In the genomic region with DNA sequence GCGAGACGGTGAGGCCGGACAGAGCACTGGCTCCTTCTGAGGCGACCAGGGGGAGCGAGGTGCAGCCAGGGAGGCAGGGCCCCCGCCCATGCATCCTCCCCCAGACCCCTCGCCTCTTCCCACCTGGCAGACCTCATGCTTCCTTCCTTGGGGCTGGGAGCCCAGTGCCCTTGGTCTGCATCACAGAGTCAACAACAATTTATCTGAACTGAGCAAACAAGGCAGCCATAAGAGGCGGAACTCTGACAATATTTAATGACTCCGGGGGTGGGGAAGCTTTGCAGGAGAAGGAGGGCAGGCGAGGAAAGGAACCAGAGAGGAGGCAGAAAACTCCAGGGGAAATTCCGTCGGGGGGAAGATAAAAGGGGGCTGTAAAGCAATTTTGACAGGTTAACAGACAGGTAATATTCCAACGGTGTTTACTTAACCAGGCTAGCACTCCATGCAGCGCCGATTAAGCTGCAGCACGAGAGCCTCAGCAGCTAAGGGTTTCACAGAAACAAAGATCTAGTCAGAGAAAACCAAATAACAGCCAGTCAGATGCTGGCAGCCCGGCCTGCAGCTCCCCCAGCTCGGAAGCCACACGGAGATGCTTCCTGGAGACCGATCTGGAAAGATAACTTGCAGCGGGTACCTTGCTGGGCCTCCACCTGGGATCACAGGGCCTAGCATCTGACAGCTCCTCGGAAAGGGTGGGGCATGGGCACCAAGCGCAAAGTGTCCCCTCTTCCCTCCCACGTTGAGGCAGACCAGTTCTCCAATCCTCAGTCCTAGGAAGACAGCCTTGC, we compare ENCODE assay signal across 9 cellular contexts.
DNase-seq lines count a peak whose midpoint lies in the region; ATAC-seq lines count a peak whose summit lies in the region.
"Had no signal": no experiment of that assay in that cellular context is flagged by ENCODE, and none has a peak within 500 bp of the region (broad histone marks: within the 10 kb centered on the region; RNA-seq: fewer than 3 reads in every experiment).

No MANE protein-coding gene starts in this region.

- no peaks in the 10 kb centered on the region for H3K9me3 ChIP-seq in BLaER1
- H3K9me3 ChIP-seq: gastroesophageal sphincter had no signal

- H3K4me3 ChIP-seq in BLaER1 = no peak overlapping the region
- H3K4me3 ChIP-seq: gastroesophageal sphincter had no signal

- peak overlapping the region; percentile 55 for H3K4me2 ChIP-seq in BLaER1

- H4K20me1 ChIP-seq in BLaER1 = no peaks in the 10 kb centered on the region

- no peak overlapping the region for H3K9ac ChIP-seq in BLaER1

- H3K36me3 ChIP-seq in BLaER1 = no peaks in the 10 kb centered on the region
- H3K36me3 ChIP-seq: gastroesophageal sphincter had no signal

- ATAC-seq in GM21515 (IDR thresholded peaks at IDR 0.05; ENCODE audit: unreplicated experiment) = no peak
- ATAC-seq in GM21737 (IDR thresholded peaks at IDR 0.05; ENCODE audit: unreplicated experiment) = no peak
- ATAC-seq: gastroesophageal sphincter had no signal

- DNase-seq in NCI-H146 (lab: John Stamatoyannopoulos, UW) (peak; percentile 88), SW480 (ENCODE audit: low spot score) (peak; percentile 25), midbrain (lab: John Stamatoyannopoulos, UW) (peak; percentile 18), NCI-H1694 treated with DMSO at 0.1 percent for 48 hours (lab: John Stamatoyannopoulos, UW) (no peak)
- no peak for DNase-seq in stimulated activated naive CD4-positive, alpha-beta T cell (lab: John Stamatoyannopoulos, UW)

- H3K27ac ChIP-seq in BLaER1 = no peak overlapping the region; the same call in 1 of the 2 replicates
- H3K27ac ChIP-seq: gastroesophageal sphincter had no signal

- H3K4me1 ChIP-seq in BLaER1 = peaks cover 71% of the 10 kb centered on the region

- H3K27me3 ChIP-seq in BLaER1 = no peaks in the 10 kb centered on the region

Comparison
In these comparisons a context has a peak if more than half of its experiments do, and no peak if none do; other contexts are left out.
1. DNase-seq: peak in NCI-H146 (single experiment), SW480 (single experiment) and midbrain (single experiment); none in NCI-H1694 treated with DMSO at 0.1 percent for 48 hours (single experiment) and stimulated activated naive CD4-positive, alpha-beta T cell (0 of 6).